ENCODE assay signal across 26 cellular contexts in the genomic region with DNA sequence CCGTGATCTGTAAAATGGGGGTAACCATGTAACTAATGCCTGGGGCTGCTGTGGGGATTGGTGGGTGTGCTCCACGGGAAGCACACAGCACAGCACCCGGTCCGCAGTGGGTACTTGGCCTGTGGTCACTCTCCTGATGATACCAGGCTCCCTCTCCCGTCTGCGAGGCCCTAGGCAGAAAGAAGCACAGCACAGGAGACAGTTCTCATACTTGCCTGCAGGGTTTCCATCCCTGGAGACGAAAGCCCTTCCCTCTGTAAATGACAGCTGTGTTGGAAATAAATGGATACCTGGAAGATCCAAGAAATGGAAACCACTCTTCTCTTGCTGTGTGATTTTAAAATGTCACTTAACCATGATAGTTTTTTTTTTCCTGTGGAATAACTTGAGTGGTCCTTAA. TPM values are rescaled to one million over a fixed set of nuclear protein-coding genes. Genes with fewer than 3 reads are reported as not detected.
DNase-seq lines count a peak whose midpoint lies in the region; ATAC-seq, FAIRE-seq and TF ChIP-seq lines count a peak whose summit lies in the region.
"Had no signal": no experiment of that assay in that cellular context is flagged by ENCODE, and none has a peak within 500 bp of the region (broad histone marks: within the 10 kb centered on the region; RNA-seq: fewer than 3 reads in every experiment).

No MANE protein-coding gene starts in this region.

- intact Hi-C loops in posterior vena cava (cut with DNase I) = no loop called here

- TF ChIP-seq RAD21 in H1 (IDR thresholded peaks at IDR 0.05 in 1 of 2, conservative IDR thresholded peaks at IDR 0.05 in 1 of 2; ENCODE audit: low read depth in 2 of 2, low read length in 2 of 2) = peak; percentile 18 to 34; a peak in 2 of 4 replicates

- no peaks in the 10 kb centered on the region for H3K36me3 ChIP-seq in H1 (ENCODE audit: control insufficient read depth in 2 of 4, insufficient read depth in 4 of 4, low read length in 3 of 4)
- H3K36me3 ChIP-seq: BE2C had no signal

- H3K4ac ChIP-seq in H1 (replicated peaks; ENCODE audit: insufficient read length, low read depth, low read length) = no peak overlapping the region

- H2BK15ac ChIP-seq in H1 (ENCODE audit: low read length) = peak overlapping the region; percentile 76; the same call in 1 of the 2 replicates

- peak; percentile 16 to 42 (median 39); a peak in 3 of 4 replicates for TF ChIP-seq CTCF in H1 (IDR thresholded peaks at IDR 0.05; ENCODE audit: control extremely low read depth in 1 of 3, insufficient read depth in 1 of 3, low read depth in 1 of 3, low read length in 3 of 3)

- peaks cover 0 to 5% (median 0%) of the 10 kb centered on the region in 4 experiments; a peak in 1 of 7 replicates for H3K4me1 ChIP-seq in H1 (replicated peaks in 1 of 4; ENCODE audit: control insufficient read depth in 3 of 4, insufficient read depth in 4 of 4, low read length in 3 of 4)
- H3K4me1 ChIP-seq: BE2C had no signal

- H3K56ac ChIP-seq in H1 (replicated peaks; ENCODE audit: insufficient read length, low read depth, low read length) = no peak overlapping the region

- H4K8ac ChIP-seq in H1 (ENCODE audit: extremely low read depth, insufficient read depth, low read length) = no peak overlapping the region

- H3K79me2 ChIP-seq in H1 (ENCODE audit: control insufficient read depth in 1 of 2, insufficient read depth in 2 of 2, low read length in 2 of 2) = no peaks in the 10 kb centered on the region

- POLR2A ChIA-PET in H1 (lab: Charles Lee; ENCODE audit: partially characterized antibody) = interaction anchor here (0.6 to 1.4 kb wide), 3 partner anchors 9 to 166 kb away, joined by 3 to 5 read pairs (median 4); no protein-coding TSS in a partner anchor

- H2BK20ac ChIP-seq in H1 (ENCODE audit: low read length) = no peak overlapping the region

- H3K4me3 ChIP-seq in H1 (ENCODE audit: extremely low read depth in 1 of 4, insufficient read depth in 2 of 4, low read depth in 3 of 4, low read length in 4 of 4) = no peak overlapping the region

- no peaks in the 10 kb centered on the region for H3K79me1 ChIP-seq in H1 (ENCODE audit: low read depth, low read length)

- CTCF ChIA-PET in H1 (lab: Charles Lee; ENCODE audit: partially characterized antibody) = interaction anchor here (0.6 to 2.2 kb wide), 14 partner anchors 8 to 897 kb away, joined by 3 to 10 read pairs (median 4); no protein-coding TSS in a partner anchor

- ATAC-seq in GM18858 (IDR thresholded peaks at IDR 0.05; ENCODE audit: unreplicated experiment) (no peak), HG03025 (IDR thresholded peaks at IDR 0.05; ENCODE audit: low FRiP score, unreplicated experiment) (no peak)
- ATAC-seq: Right ventricle myocardium inferior had no signal

- TF ChIP-seq EP300 in H1 (IDR thresholded peaks at IDR 0.05; ENCODE audit: borderline replicate concordance in 1 of 2, low read depth in 2 of 2, low read length in 2 of 2) = no peak

- H3K18ac ChIP-seq in H1 (ENCODE audit: extremely low read depth, low read length) = no peak overlapping the region

- FAIRE-seq in H1 (lab: Jason Lieb, UNC) = peak; percentile 19
- FAIRE-seq: GM12892, GM18507, RCC 7860 had no signal

- H3K23me2 ChIP-seq in H1 (ENCODE audit: low read depth, low read length) = no peaks in the 10 kb centered on the region; the same call in 1 of the 2 replicates

- H3K9me3 ChIP-seq in H1 (ENCODE audit: insufficient read depth in 2 of 2, low read depth in 1 of 2, low read length in 1 of 2) = no peaks in the 10 kb centered on the region
- H3K9me3 ChIP-seq: BE2C had no signal

- no peak overlapping the region for H3K9ac ChIP-seq in H1 (replicated peaks in 1 of 4; ENCODE audit: extremely low read depth in 1 of 4, low read depth in 3 of 4, low read length in 3 of 4)

- H3K23ac ChIP-seq in H1 (ENCODE audit: insufficient read length) = no peak overlapping the region

- H2BK5ac ChIP-seq in H1 (ENCODE audit: low read depth, low read length) = no peak overlapping the region

- DNase-seq in NCI-H2227 (lab: John Stamatoyannopoulos, UW; ENCODE audit: unreplicated experiment) (peak; percentile 6), NCI-H2227 treated with DMSO at 0.1 percent for 48 hours (lab: John Stamatoyannopoulos, UW) (no peak), NCI-H187 (lab: John Stamatoyannopoulos, UW) (peak; percentile 39 to 72), H1 (ENCODE audit: low read depth in 1 of 2, low spot score in 2 of 2) (no peak), posterior vena cava (ENCODE audit: low spot score) (peak; percentile 31), NCI-H345 (lab: John Stamatoyannopoulos, UW) (no peak)
- DNase-seq: BE2C; CD4-positive, CD25-positive, alpha-beta regulatory T cell; COR-L47; DMS153; HCEC 1CT; KG1; NCI-H1105 treated with DMSO at 0.1 percent for 48 hours; NCI-H1694; NCI-H2171 treated with DMSO at 0.1 percent for 48 hours; NCI-H510A; NCI-H748 treated with DMSO at 0.1 percent for 48 hours; SW 1271 had no signal

- H2BK12ac ChIP-seq in H1 (ENCODE audit: low read depth, low read length) = no peak overlapping the region; the same call in 1 of the 2 replicates

- peak overlapping the region; percentile 79; the same call in 1 of the 2 replicates for H2AK5ac ChIP-seq in H1 (ENCODE audit: low read depth, low read length)

- no peak overlapping the region for H2BK120ac ChIP-seq in H1 (replicated peaks; ENCODE audit: low read depth, low read length)

- H4K91ac ChIP-seq in H1 (replicated peaks; ENCODE audit: insufficient read length, low read length) = no peak overlapping the region

- no peaks in the 10 kb centered on the region for H4K20me1 ChIP-seq in H1 (replicated peaks in 1 of 2; ENCODE audit: control insufficient read depth in 1 of 2, insufficient read depth in 2 of 2, low read length in 2 of 2)

- H2AFZ ChIP-seq in H1 (ENCODE audit: low read length) = no peak overlapping the region

- H3K27me3 ChIP-seq in H1 (replicated peaks in 1 of 4; ENCODE audit: control insufficient read depth in 3 of 4, extremely low read depth in 1 of 4, insufficient read depth in 3 of 4, low read length in 3 of 4) = peaks cover 0 to 3% (median 1%) of the 10 kb centered on the region in 4 experiments; a peak in 4 of 7 replicates

- no peak overlapping the region for H3K14ac ChIP-seq in H1 (ENCODE audit: insufficient read length)

- no peak for TF ChIP-seq POLR2A in H1 (IDR thresholded peaks at IDR 0.05; ENCODE audit: control extremely low read depth in 1 of 2, low read depth in 2 of 2, low read length in 2 of 2)

- H3K4me2 ChIP-seq in H1 (ENCODE audit: insufficient read depth in 1 of 2, low read depth in 2 of 2, low read length in 2 of 2) = no peak overlapping the region

- no peak overlapping the region for H3K27ac ChIP-seq in H1 (ENCODE audit: low read depth, low read length)

- H4K5ac ChIP-seq in H1 (ENCODE audit: insufficient read length, low read depth, low read length) = no peak overlapping the region

- 84% methylated on average over 7 of the region's 7 CpGs; no CpG with 5 or more reads in 1 of the 2 experiments for WGBS in H1 (ENCODE audit: extremely low coverage in 1 of 2, insufficient coverage in 1 of 2, insufficient read length in 1 of 2, insufficient replicate concordance in 2 of 2, low coverage in 1 of 2, low lambda C conversion rate in 2 of 2, missing lambda C conversion rate in 1 of 2), 2 experiments

TF ChIP-seq in H1, 55 proteins besides CTCF, POLR2A, EP300 and RAD21:
- TF ChIP-seq CEBPB (IDR thresholded peaks at IDR 0.05; ENCODE audit: low read depth, low read length) (no peak), BACH1 (IDR thresholded peaks at IDR 0.05; ENCODE audit: low read length) (no peak), GTF2F1 (IDR thresholded peaks at IDR 0.05; ENCODE audit: borderline replicate concordance, low read depth, low read length) (no peak), GABPA (IDR thresholded peaks at IDR 0.05; ENCODE audit: borderline replicate concordance, insufficient read depth, low read length) (no peak), KDM1A (IDR thresholded peaks at IDR 0.05; ENCODE audit: borderline replicate concordance, low read length) (peak; percentile 72; the same call in 1 of the 2 replicates), MAFK (IDR thresholded peaks at IDR 0.05; ENCODE audit: low read depth, low read length) (no peak), HDAC2 (IDR thresholded peaks at IDR 0.05; ENCODE audit: borderline replicate concordance in 1 of 2, low read depth in 2 of 2, low read length in 2 of 2) (no peak), EZH2 (IDR thresholded peaks at IDR 0.05; ENCODE audit: low read depth, low read length, severe bottlenecking) (no peak)

RNA-seq across cellular contexts. Expression of gene PRMT8, which starts 7.9 kb away (rescaled TPM):
- 0.30 and 0.48 TPM in 2 replicates for total RNA-seq in H1 (2021; fragmentation: NEBNext Ultra II Directional; extraction: Animal tissue kit (Norgen Biotek cat#: 25700))
- polyA plus RNA-seq in H1 (2011; rRNA removed) = 0.88 and 0.92 TPM in 2 replicates
- polyA plus RNA-seq in H1 (2011; cell fraction: cytosol; rRNA removed) = 1.1 TPM
- polyA plus RNA-seq in H1 (2011; cell fraction: nucleus; rRNA removed) = 2.0 TPM
- polyA plus RNA-seq in H1 (2012, experiment 1 of 2) = 0.71 to 1.3 TPM (median 1.1 TPM) in 4 replicates
- polyA plus RNA-seq in H1 (2012, experiment 2 of 2) = 0.29 TPM
- polyA plus RNA-seq in H1 (2013, experiment 1 of 2) = 0.28 TPM
- polyA plus RNA-seq in H1 (2013, experiment 2 of 2) = 0.35 TPM
- polyA minus RNA-seq in H1 (2011; rRNA and poly(A)+ RNA removed) = 1.9 and 2.6 TPM in 2 replicates
- polyA minus RNA-seq in H1 (2011; cell fraction: cytosol; rRNA and poly(A)+ RNA removed) = 0.66 TPM
- polyA minus RNA-seq in H1 (2011; cell fraction: nucleus; rRNA and poly(A)+ RNA removed) = 2.0 TPM
- total RNA-seq in posterior vena cava = not detected
- total RNA-seq: A172; CD4-positive, CD25-positive, alpha-beta regulatory T cell; OCI-LY7; Right ventricle myocardium inferior had no signal
- polyA plus RNA-seq: CD4-positive, CD25-positive, alpha-beta regulatory T cell had no signal

Comparison
In these comparisons a context has a peak if more than half of its experiments do, and no peak if none do; other contexts are left out.
1. DNase-seq: peak in NCI-H2227 (single experiment), NCI-H187 (2 of 2) and posterior vena cava (single experiment); none in NCI-H2227 treated with DMSO at 0.1 percent for 48 hours (single experiment), H1 (0 of 2) and NCI-H345 (single experiment).